In the genomic region with DNA sequence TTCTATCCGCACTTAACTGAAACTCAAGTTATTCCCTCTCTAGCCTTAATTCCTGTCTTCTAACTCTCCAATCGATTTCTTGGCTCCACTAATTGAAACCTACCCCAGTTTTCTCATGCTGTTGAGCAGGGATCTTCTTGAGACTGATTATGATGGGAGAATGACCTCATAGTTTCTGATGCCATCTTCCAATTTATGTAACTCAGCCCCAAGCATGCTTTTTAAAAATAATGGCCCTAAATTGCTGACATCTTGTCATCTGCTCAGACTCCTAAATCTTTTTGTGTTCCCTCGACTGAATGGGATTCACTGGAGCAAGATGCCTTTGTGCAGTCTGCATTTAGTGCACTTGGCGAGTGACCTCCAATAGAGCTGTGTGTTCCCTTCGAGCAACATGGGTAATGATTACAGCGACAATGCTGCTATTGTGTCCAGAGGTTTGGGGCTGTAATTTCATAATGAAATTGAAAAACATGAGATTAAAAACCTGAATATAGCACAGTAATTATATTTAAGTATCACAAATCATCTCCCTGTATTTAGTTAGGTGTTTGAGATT, we compare ENCODE assay signal across 21 cellular contexts.
A peak's percentile ranks its signal among the peaks of the same experiment; 100 is the strongest.
DNase-seq lines count a peak whose midpoint lies in the region; ATAC-seq lines count a peak whose summit lies in the region.
"Had no signal": no experiment of that assay in that cellular context is flagged by ENCODE, and none has a peak within 500 bp of the region (broad histone marks: within the 10 kb centered on the region; RNA-seq: fewer than 3 reads in every experiment).

No MANE protein-coding gene starts in this region.

- DNase-seq in DMS79 treated with DMSO at 0.1 percent for 48 hours (lab: John Stamatoyannopoulos, UW) = peak; percentile 13
- no peak for DNase-seq in DMS79 (lab: John Stamatoyannopoulos, UW)
- DNase-seq in NCI-H2227 treated with DMSO at 0.1 percent for 48 hours (lab: John Stamatoyannopoulos, UW) = peak; percentile 100
- DNase-seq in head of caudate nucleus = peak in 23 of 42 donors; percentile 18 to 75 (median 45)
- no peak for DNase-seq in cerebellar nuclear complex (lab: John Stamatoyannopoulos, UW)
- DNase-seq in right cardiac atrium = no peak
- DNase-seq in NCI-H526 (lab: John Stamatoyannopoulos, UW) = no peak
- DNase-seq: activated CD4-positive, alpha-beta T cell treated with anti-CD3 and anti-CD28 coated beads, Interleukin-2, amount 50 U/mL, for 48 hours; colonic mucosa; effector memory CD4-positive, alpha-beta T cell; HFFc6; NCI-H2029 treated with DMSO at 0.1 percent for 48 hours; NCI-H524; ovary; stimulated activated CD4-positive, alpha-beta T cell treated with anti-CD3 and anti-CD28 coated beads, Interleukin-2, amount 100 ng/mL, for 48 hours had no signal

- H3K4me3 ChIP-seq in right cardiac atrium (ENCODE audit: low read length) = no peak overlapping the region
- H3K4me3 ChIP-seq: colonic mucosa, ovary, right atrium auricular region, SJSA1 had no signal

- no peak for ATAC-seq in HG03095 (IDR thresholded peaks at IDR 0.05; ENCODE audit: unreplicated experiment)
- no peak for ATAC-seq in right cardiac atrium
- ATAC-seq: activated CD4-positive, CD25-positive, alpha-beta regulatory T cell treated with anti-CD3 and anti-CD28 coated beads, Interleukin-2, amount 50 U/mL, for 24 hours had no signal

- intact Hi-C loops in head of caudate nucleus (cut with DNase I) = no loop called here
- intact Hi-C loops in right cardiac atrium (cut with DNase I) = no loop called here

- no peaks in the 10 kb centered on the region for H3K4me1 ChIP-seq in right cardiac atrium (ENCODE audit: control insufficient read depth, insufficient read depth, low read length)
- H3K4me1 ChIP-seq: colonic mucosa, SJSA1 had no signal

- H3K27me3 ChIP-seq in right cardiac atrium (ENCODE audit: control insufficient read depth, insufficient read depth) = no peaks in the 10 kb centered on the region
- H3K27me3 ChIP-seq: colonic mucosa, ovary, right atrium auricular region, SJSA1 had no signal

- H3K27ac ChIP-seq in right cardiac atrium (ENCODE audit: low read length) = no peak overlapping the region
- H3K27ac ChIP-seq: 22Rv1, colonic mucosa, HL-60, ovary, right atrium auricular region, SJSA1 had no signal

- WGBS in right cardiac atrium = 81% methylated on average over 6 of the region's 6 CpGs

- no peaks in the 10 kb centered on the region for H3K9me3 ChIP-seq in right cardiac atrium (ENCODE audit: control insufficient read depth, low read length)
- H3K9me3 ChIP-seq: colonic mucosa, ovary, right atrium auricular region, SJSA1 had no signal

Comparison
In these comparisons a context has a peak if more than half of its experiments do, and no peak if none do; other contexts are left out.
1. DNase-seq: peak in DMS79 treated with DMSO at 0.1 percent for 48 hours (single experiment), NCI-H2227 treated with DMSO at 0.1 percent for 48 hours (single experiment) and head of caudate nucleus (23 of 42); none in DMS79 (single experiment), cerebellar nuclear complex (0 of 2), right cardiac atrium (0 of 3) and NCI-H526 (0 of 2).